In genomic region chr7:9672518-9672917, GRCh38 we compare ENCODE assay signal across 8 cellular contexts.
"Had no signal": no experiment of that assay in that cellular context is flagged by ENCODE, and none has a peak within 500 bp of the region (broad histone marks: within the 10 kb centered on the region; RNA-seq: fewer than 3 reads in every experiment).

No MANE protein-coding gene starts in this region.

- H3K36me3 ChIP-seq: HAP-1 had no signal

- DNase-seq: GM23248, GOT3, H7, HFFc6 had no signal

- H3K4me1 ChIP-seq: HAP-1 had no signal

- H3K4me3 ChIP-seq: GM23248, HAP-1 had no signal

- H2AFZ ChIP-seq: GM23248 had no signal

- ATAC-seq: HCT116, HepG2 had no signal

- H3K9ac ChIP-seq: GM23248 had no signal

- H3K9me3 ChIP-seq: HAP-1 had no signal

- H3K27ac ChIP-seq: GM23248, HL-60 had no signal
